Comparison of ENCODE assay signal across 1 cellular context in genomic region chr18:43276471-43276870, GRCh38.
TF ChIP-seq lines count a peak whose summit lies in the region.

No MANE protein-coding gene starts in this region.

TF ChIP-seq in GM23338, 12 proteins besides CTCF, POLR2A, EP300 and RAD21 (continued from another document):
- no peak for TF ChIP-seq CREB1 (CRISPR knock-in tag; IDR thresholded peaks at IDR 0.05; ENCODE audit: low read depth)
- TF ChIP-seq ZNF462 (CRISPR knock-in tag; IDR thresholded peaks at IDR 0.05), result no peak
- no peak for TF ChIP-seq STAT1 (IDR thresholded peaks at IDR 0.05; ENCODE audit: unreplicated experiment)
- no peak for TF ChIP-seq NANOG (IDR thresholded peaks at IDR 0.05; ENCODE audit: borderline replicate concordance)
- TF ChIP-seq POLR2AphosphoS5 (IDR thresholded peaks at IDR 0.05; ENCODE audit: low read depth), result no peak
- TF ChIP-seq EZH2phosphoT487 (IDR thresholded peaks at IDR 0.05; ENCODE audit: unreplicated experiment), result no peak
